ENCODE assay signal across 11 cellular contexts in genomic region chr1:172658871-172659453, GRCh38. TPM values are rescaled to one million over a fixed set of nuclear protein-coding genes. Genes with fewer than 3 reads are reported as not detected.
DNase-seq lines count a peak whose midpoint lies in the region; ATAC-seq and TF ChIP-seq lines count a peak whose summit lies in the region.
"Had no signal": no experiment of that assay in that cellular context is flagged by ENCODE, and none has a peak within 500 bp of the region (broad histone marks: within the 10 kb centered on the region; RNA-seq: fewer than 3 reads in every experiment).

Gene FASLG (plus strand): TSS chr1:172659103. CDS start chr1:172659202, 99 bp downstream.

- no peak within 1 kb of the TSS for H3K4me3 ChIP-seq in foreskin fibroblast (ENCODE audit: low read depth in 1 of 2, low read length in 2 of 2)
- H3K4me3 ChIP-seq: gastroesophageal sphincter had no signal

- ATAC-seq in naive thymus-derived CD8-positive, alpha-beta T cell: peak; percentile 16 to 18
- ATAC-seq: gastroesophageal sphincter had no signal

- intact Hi-C loops in activated T-helper 1 cell treated with anti-CD3 and anti-CD28 coated beads, Interleukin-12 subunit alpha, Interleukin-12 subunit beta, Interleukin-2, Interleukin-4 antibody, amounts not matched to agents 30 ng/mL and 10 ng/mL and 1 ng/mL, durations not matched to agents 14 hours and 24 hours and 36 hours (cut with micrococcal nuclease): loop anchor here (1.0 to 5.0 kb wide), 4 partner anchors 12 to 387 kb away; no protein-coding TSS in a partner anchor

- H3K4me3 Mint-ChIP-seq in activated T-helper 1 cell treated with anti-CD3 and anti-CD28 coated beads, Interleukin-12 subunit alpha, Interleukin-12 subunit beta, Interleukin-2, Interleukin-4 antibody, amounts not matched to agents 30 ng/mL and 10 ng/mL and 1 ng/mL, durations not matched to agents 14 hours and 24 hours and 36 hours: peak within 1 kb of the TSS; percentile 96
- H3K4me3 Mint-ChIP-seq in naive thymus-derived CD8-positive, alpha-beta T cell: peak within 1 kb of the TSS; percentile 32 to 89 (median 58)

- TF ChIP-seq CTCF in foreskin fibroblast (IDR thresholded peaks at IDR 0.05; ENCODE audit: low read depth, low read length): no peak

- DNase-seq in activated CD4-positive, alpha-beta T cell treated with anti-CD3 and anti-CD28 coated beads for 1 hour: peak; percentile 30
- DNase-seq in activated T-helper 1 cell treated with anti-CD3 and anti-CD28 coated beads, Interleukin-12 subunit alpha, Interleukin-12 subunit beta, Interleukin-2, Interleukin-4 antibody, amounts not matched to agents 30 ng/mL and 10 ng/mL and 1 ng/mL, durations not matched to agents 14 hours and 24 hours and 36 hours (ENCODE audit: low spot score): peak; percentile 40
- DNase-seq in naive thymus-derived CD8-positive, alpha-beta T cell: peak in 2 of 10 donors; percentile 25 to 31
- peak; percentile 69 for DNase-seq in stimulated activated naive CD4-positive, alpha-beta T cell treated with Interleukin-2 at 50 U/mL for 16 hours (lab: John Stamatoyannopoulos, UW)
- DNase-seq in NCI-H446 treated with DMSO at 0.1 percent for 48 hours (lab: John Stamatoyannopoulos, UW): no peak
- no peak for DNase-seq in Ammon's horn (ENCODE audit: low spot score)
- no peak for DNase-seq in foreskin fibroblast
- DNase-seq: cerebellar nuclear complex, mesenchymal stem cell had no signal

- no peaks in the 10 kb centered on the region for H3K27me3 Mint-ChIP-seq in activated T-helper 1 cell treated with anti-CD3 and anti-CD28 coated beads, Interleukin-12 subunit alpha, Interleukin-12 subunit beta, Interleukin-2, Interleukin-4 antibody, amounts not matched to agents 30 ng/mL and 10 ng/mL and 1 ng/mL, durations not matched to agents 14 hours and 24 hours and 36 hours (ENCODE audit: insufficient read depth)
- H3K27me3 Mint-ChIP-seq in naive thymus-derived CD8-positive, alpha-beta T cell: peaks cover 2 to 56% (median 18%) of the 10 kb centered on the region in 5 donors

- peaks cover 41% of the 10 kb centered on the region for H3K36me3 Mint-ChIP-seq in activated T-helper 1 cell treated with anti-CD3 and anti-CD28 coated beads, Interleukin-12 subunit alpha, Interleukin-12 subunit beta, Interleukin-2, Interleukin-4 antibody, amounts not matched to agents 30 ng/mL and 10 ng/mL and 1 ng/mL, durations not matched to agents 14 hours and 24 hours and 36 hours (ENCODE audit: low read depth)
- no peaks in the 10 kb centered on the region for H3K36me3 Mint-ChIP-seq in naive thymus-derived CD8-positive, alpha-beta T cell

- H3K4me1 Mint-ChIP-seq in activated T-helper 1 cell treated with anti-CD3 and anti-CD28 coated beads, Interleukin-12 subunit alpha, Interleukin-12 subunit beta, Interleukin-2, Interleukin-4 antibody, amounts not matched to agents 30 ng/mL and 10 ng/mL and 1 ng/mL, durations not matched to agents 14 hours and 24 hours and 36 hours (ENCODE audit: low read depth): peaks cover 82% of the 10 kb centered on the region
- peaks cover 28 to 46% (median 44%) of the 10 kb centered on the region in 4 donors for H3K4me1 Mint-ChIP-seq in naive thymus-derived CD8-positive, alpha-beta T cell

- H3K27ac Mint-ChIP-seq in activated T-helper 1 cell treated with anti-CD3 and anti-CD28 coated beads, Interleukin-12 subunit alpha, Interleukin-12 subunit beta, Interleukin-2, Interleukin-4 antibody, amounts not matched to agents 30 ng/mL and 10 ng/mL and 1 ng/mL, durations not matched to agents 14 hours and 24 hours and 36 hours: peak within 1 kb of the TSS; percentile 95
- H3K27ac Mint-ChIP-seq in naive thymus-derived CD8-positive, alpha-beta T cell: peak within 1 kb of the TSS in 5 of 10 donors; percentile 60 to 90 (median 82)

- POLR2A ChIA-PET in naive thymus-derived CD8-positive, alpha-beta T cell (lab: Charles Lee): interaction anchor here (1.1 to 1.3 kb wide), 2 partner anchors 19 to 22 kb away, joined by 3 to 5 read pairs; no protein-coding TSS in a partner anchor

- H3K9me3 Mint-ChIP-seq in activated T-helper 1 cell treated with anti-CD3 and anti-CD28 coated beads, Interleukin-12 subunit alpha, Interleukin-12 subunit beta, Interleukin-2, Interleukin-4 antibody, amounts not matched to agents 30 ng/mL and 10 ng/mL and 1 ng/mL, durations not matched to agents 14 hours and 24 hours and 36 hours: peaks cover 4% of the 10 kb centered on the region
- H3K9me3 Mint-ChIP-seq in naive thymus-derived CD8-positive, alpha-beta T cell: no peaks in the 10 kb centered on the region

RNA-seq across cellular contexts. Expression of gene FASLG, which starts in this region (rescaled TPM):
- 113 and 114 TPM in 2 replicates for total RNA-seq in activated T-helper 1 cell treated with anti-CD3 and anti-CD28 coated beads, Interleukin-12 subunit alpha, Interleukin-12 subunit beta, Interleukin-2, Interleukin-4 antibody, amounts not matched to agents 30 ng/mL and 10 ng/mL and 1 ng/mL, durations not matched to agents 14 hours and 24 hours and 36 hours
- under 1 TPM in 1 of 2 experiments, not detected in 1; 0.18 TPM for total RNA-seq in naive thymus-derived CD8-positive, alpha-beta T cell
- 1 to 10 TPM in 1 of 3 donors, not detected in 2; 2.3 TPM for polyA plus RNA-seq in naive thymus-derived CD8-positive, alpha-beta T cell
- total RNA-seq: gastroesophageal sphincter, H1 had no signal
- polyA plus RNA-seq: H1 had no signal

Comparison
In these comparisons a context has a peak if more than half of its experiments do, and no peak if none do; other contexts are left out.
1. RNA of gene FASLG (total RNA-seq): 113 to 114 TPM in activated T-helper 1 cell treated with anti-CD3 and anti-CD28 coated beads, Interleukin-12 subunit alpha, Interleukin-12 subunit beta, Interleukin-2, Interleukin-4 antibody, amounts not matched to agents 30 ng/mL and 10 ng/mL and 1 ng/mL, durations not matched to agents 14 hours and 24 hours and 36 hours; 0.18 TPM in naive thymus-derived CD8-positive, alpha-beta T cell; every median in the first group is over 10 times any median in the second.
2. DNase-seq: peak in activated CD4-positive, alpha-beta T cell treated with anti-CD3 and anti-CD28 coated beads for 1 hour (single experiment), activated T-helper 1 cell treated with anti-CD3 and anti-CD28 coated beads, Interleukin-12 subunit alpha, Interleukin-12 subunit beta, Interleukin-2, Interleukin-4 antibody, amounts not matched to agents 30 ng/mL and 10 ng/mL and 1 ng/mL, durations not matched to agents 14 hours and 24 hours and 36 hours (single experiment) and stimulated activated naive CD4-positive, alpha-beta T cell treated with Interleukin-2 at 50 U/mL for 16 hours (single experiment); none in NCI-H446 treated with DMSO at 0.1 percent for 48 hours (single experiment), Ammon's horn (single experiment) and foreskin fibroblast (0 of 2).